1 cellular context compared by ENCODE assay signal in genomic region chr3:150511096-150511670, GRCh38.
TF ChIP-seq lines count a peak whose summit lies in the region.

No MANE protein-coding gene starts in this region.

TF ChIP-seq in A549, 52 proteins besides CTCF, POLR2A, EP300 and RAD21 (continued from another document):
- TF ChIP-seq REST (IDR thresholded peaks at IDR 0.05) (no peak), GATA3 (IDR thresholded peaks at IDR 0.05; ENCODE audit: borderline replicate concordance) (no peak), MYC (IDR thresholded peaks at IDR 0.05; ENCODE audit: borderline replicate concordance, low read length) (no peak), NFE2L2 (conservative IDR thresholded peaks at IDR 0.05; ENCODE audit: low read length) (no peak), TP53 (CRISPR knock-in tag; IDR thresholded peaks at IDR 0.05) (no peak), CBX8 (IDR thresholded peaks at IDR 0.05) (no peak), HOXB13 (CRISPR knock-in tag; IDR thresholded peaks at IDR 0.05; ENCODE audit: low read depth) (no peak), PBX3 (IDR thresholded peaks at IDR 0.05) (no peak), ZSCAN20 (CRISPR knock-in tag; IDR thresholded peaks at IDR 0.05) (no peak), MAZ (IDR thresholded peaks at IDR 0.05; ENCODE audit: borderline replicate concordance, low read depth, low read length) (no peak), HOXA7 (CRISPR knock-in tag; IDR thresholded peaks at IDR 0.05) (no peak), USF2 (IDR thresholded peaks at IDR 0.05) (no peak), MAFK (IDR thresholded peaks at IDR 0.05; ENCODE audit: partially characterized antibody) (no peak)
